Comparison of ENCODE assay signal across 17 cellular contexts in genomic region chr15:70907784-70908471, GRCh38. TPM values are rescaled to one million over a fixed set of nuclear protein-coding genes. Genes with fewer than 3 reads are reported as not detected.
A peak's percentile ranks its signal among the peaks of the same experiment; 100 is the strongest.
DNase-seq lines count a peak whose midpoint lies in the region; ATAC-seq and TF ChIP-seq lines count a peak whose summit lies in the region.
"Had no signal": no experiment of that assay in that cellular context is flagged by ENCODE, and none has a peak within 500 bp of the region (broad histone marks: within the 10 kb centered on the region; RNA-seq: fewer than 3 reads in every experiment).

No MANE protein-coding gene starts in this region.

- H2AFZ ChIP-seq in DND-41 (ENCODE audit: low read depth, low read length): no peak overlapping the region
- H2AFZ ChIP-seq in MM.1S (ENCODE audit: low read length): no peak overlapping the region

- H4K20me1 ChIP-seq in DND-41 (ENCODE audit: insufficient read depth, low read length): no peaks in the 10 kb centered on the region
- no peaks in the 10 kb centered on the region for H4K20me1 ChIP-seq in MM.1S (ENCODE audit: insufficient read depth, low read length)

- H3K27me3 Mint-ChIP-seq in endodermal cell (ENCODE audit: insufficient read depth) (no peaks in the 10 kb centered on the region), osteocyte (ENCODE audit: unreplicated experiment) (no peaks in the 10 kb centered on the region)

- no peaks in the 10 kb centered on the region for H3K4me1 Mint-ChIP-seq in endodermal cell
- peaks cover 9% of the 10 kb centered on the region for H3K4me1 Mint-ChIP-seq in osteocyte (ENCODE audit: unreplicated experiment)
- H3K4me1 Mint-ChIP-seq: activated CD4-positive, alpha-beta memory T cell treated with anti-CD3 and anti-CD28 coated beads, Interleukin-2, amount 10 ng/mL, durations not matched to agents 7 days and 5 days had no signal

- H3K36me3 Mint-ChIP-seq in endodermal cell (ENCODE audit: low read depth) (peaks cover 31% of the 10 kb centered on the region), osteocyte (ENCODE audit: unreplicated experiment) (peaks cover 53% of the 10 kb centered on the region)

- in situ Hi-C loops in G401 (cut with HindIII; ENCODE audit: low sequenced_read_pairs): no loop called here

- H3K4me1 ChIP-seq in DND-41 (ENCODE audit: insufficient read depth, low read length) (no peaks in the 10 kb centered on the region), MM.1S (ENCODE audit: low read length) (peaks cover 4% of the 10 kb centered on the region), endodermal cell (ENCODE audit: control insufficient read depth, insufficient read depth, low read length) (no peaks in the 10 kb centered on the region)
- H3K4me1 ChIP-seq: gastroesophageal sphincter had no signal

- no peaks in the 10 kb centered on the region for H3K9me2 ChIP-seq in MM.1S (replicated peaks; ENCODE audit: insufficient read depth, low read length)

- DNase-seq in DND-41 (no peak), MM.1S (no peak), endodermal cell (no peak), osteocyte (ENCODE audit: extremely low spot score, unreplicated experiment) (no peak), G401 (ENCODE audit: low spot score) (no peak), CD1c-positive myeloid dendritic cell (ENCODE audit: extremely low spot score) (no peak)
- DNase-seq in activated T-cell treated with anti-CD3 and anti-CD28 coated beads, Interleukin-2, amount 50 U/mL, for 48 hours: no peak
- DNase-seq: activated CD4-positive, alpha-beta memory T cell treated with anti-CD3 and anti-CD28 coated beads, Interleukin-2, amount 10 ng/mL, durations not matched to agents 7 days and 5 days; C1 segment of cervical spinal cord; islet precursor cell; mucosa of descending colon; NCI-H82; SHP77; stimulated activated CD4-positive, alpha-beta T cell treated with anti-CD3 and anti-CD28 coated beads, Interleukin-2, amount 100 ng/mL, for 24 hours; trophoblast cell had no signal

- peaks cover 16% of the 10 kb centered on the region for H3K9me3 Mint-ChIP-seq in endodermal cell
- H3K9me3 Mint-ChIP-seq in osteocyte (ENCODE audit: unreplicated experiment): peaks cover 14% of the 10 kb centered on the region

- H3K9ac ChIP-seq in DND-41 (ENCODE audit: low read depth, low read length) (no peak overlapping the region), MM.1S (ENCODE audit: low read length) (no peak overlapping the region), endodermal cell (ENCODE audit: extremely low read depth, low read length, poor library complexity, severe bottlenecking) (no peak overlapping the region)

- H3K4me2 ChIP-seq in DND-41 (ENCODE audit: insufficient read depth, low read length): no peak overlapping the region
- no peak overlapping the region for H3K4me2 ChIP-seq in MM.1S (ENCODE audit: low read depth, low read length)

- H3K4me3 Mint-ChIP-seq in endodermal cell (no peak overlapping the region), osteocyte (ENCODE audit: unreplicated experiment) (no peak overlapping the region)
- H3K4me3 Mint-ChIP-seq: activated CD4-positive, alpha-beta memory T cell treated with anti-CD3 and anti-CD28 coated beads, Interleukin-2, amount 10 ng/mL, durations not matched to agents 7 days and 5 days had no signal

- ATAC-seq in DND-41 (ENCODE audit: insufficient read depth, low read depth) (no peak), GM18867 (IDR thresholded peaks at IDR 0.05; ENCODE audit: unreplicated experiment) (no peak)
- ATAC-seq: gastroesophageal sphincter, mucosa of descending colon had no signal

- H3K27ac ChIP-seq in DND-41 (ENCODE audit: low read length) (no peak overlapping the region), MM.1S (ENCODE audit: low read length) (no peak overlapping the region), endodermal cell (ENCODE audit: low read depth, low read length) (no peak overlapping the region)
- H3K27ac ChIP-seq: gastroesophageal sphincter had no signal

- H3K27ac Mint-ChIP-seq in endodermal cell: no peak overlapping the region
- H3K27ac Mint-ChIP-seq in osteocyte (ENCODE audit: unreplicated experiment): no peak overlapping the region
- H3K27ac Mint-ChIP-seq: activated CD4-positive, alpha-beta memory T cell treated with anti-CD3 and anti-CD28 coated beads, Interleukin-2, amount 10 ng/mL, durations not matched to agents 7 days and 5 days had no signal

- no peaks in the 10 kb centered on the region for H3F3A ChIP-seq in MM.1S (ENCODE audit: insufficient read depth, low read length)

- H3K79me2 ChIP-seq in DND-41 (ENCODE audit: insufficient read depth, low read length) (no peaks in the 10 kb centered on the region), MM.1S (ENCODE audit: low read length) (no peaks in the 10 kb centered on the region)

- 94 to 95% methylated on average over 5 of the region's 5 CpGs for WGBS in endodermal cell (ENCODE audit: insufficient coverage in 1 of 2, insufficient read length in 1 of 2), 2 experiments

- H3K4me3 ChIP-seq in DND-41 (ENCODE audit: low read depth in 1 of 2, low read length in 2 of 2) (no peak overlapping the region), MM.1S (ENCODE audit: low read length) (no peak overlapping the region), endodermal cell (ENCODE audit: low read length) (peak overlapping the region; percentile 2)
- H3K4me3 ChIP-seq: gastroesophageal sphincter, mucosa of descending colon had no signal

- TF ChIP-seq CTCF in DND-41 (IDR thresholded peaks at IDR 0.05; ENCODE audit: borderline replicate concordance, extremely low read depth, low read length, poor library complexity, severe bottlenecking): peak; percentile 28
- TF ChIP-seq CTCF in MM.1S (IDR thresholded peaks at IDR 0.05; ENCODE audit: low read length): peak; percentile 32
- peak; percentile 74 for TF ChIP-seq CTCF in endodermal cell (conservative IDR thresholded peaks at IDR 0.05)
- peak; percentile 26 for TF ChIP-seq CTCF in osteocyte (IDR thresholded peaks at IDR 0.05)

- H3K36me3 ChIP-seq in DND-41 (ENCODE audit: insufficient read depth, low read length) (0 out of 2 replicates have a peak, but pooled peaks cover 3% of the 10 kb centered on the region), MM.1S (replicated peaks; ENCODE audit: insufficient read depth, low read length) (no peaks in the 10 kb centered on the region), endodermal cell (ENCODE audit: control insufficient read depth, insufficient read depth, low read length) (peaks cover 6% of the 10 kb centered on the region)

- H3K9me3 ChIP-seq in DND-41 (ENCODE audit: insufficient read depth, low read length, severe bottlenecking) (peaks cover 16% of the 10 kb centered on the region), MM.1S (replicated peaks; ENCODE audit: insufficient read depth, low read length) (no peaks in the 10 kb centered on the region; the same call in 1 of the 2 replicates), endodermal cell (ENCODE audit: control insufficient read depth, low read length) (peaks cover 21% of the 10 kb centered on the region)

- no peaks in the 10 kb centered on the region for H3K27me3 ChIP-seq in DND-41 (ENCODE audit: insufficient read depth, low read length, poor library complexity)
- H3K27me3 ChIP-seq in MM.1S (replicated peaks; ENCODE audit: insufficient read depth, low read length): no peaks in the 10 kb centered on the region
- H3K27me3 ChIP-seq in endodermal cell (ENCODE audit: control insufficient read depth, insufficient read depth, low read length, poor library complexity, severe bottlenecking): no peaks in the 10 kb centered on the region
- H3K27me3 ChIP-seq: gastroesophageal sphincter had no signal

RNA-seq across cellular contexts. Expression of gene LRRC49, which starts 15.3 kb away (rescaled TPM):
- total RNA-seq in endodermal cell (10 to 100 TPM in 1 of 2 donors, 1 to 10 TPM in 1; 6.6 to 10.7 TPM), osteocyte (8.9 and 12.5 TPM in 2 replicates)
- polyA plus RNA-seq in endodermal cell (2013, experiment 1 of 2): 17.3 TPM
- 21.0 TPM for polyA plus RNA-seq in endodermal cell (2013, experiment 2 of 2)
- total RNA-seq in G401 (2014; rRNA removed; shearing (Covaris generic)): 9.3 and 15.3 TPM in 2 replicates
- total RNA-seq: activated CD4-positive, alpha-beta memory T cell treated with anti-CD3 and anti-CD28 coated beads, Interleukin-2, amount 10 ng/mL, durations not matched to agents 7 days and 5 days had no signal

RNA-seq across cellular contexts. Expression of gene THAP10, which starts 15.7 kb away (rescaled TPM):
- total RNA-seq in endodermal cell (1 to 10 TPM; 2.4 to 6.1 TPM), osteocyte (1.5 and 1.7 TPM in 2 replicates)
- polyA plus RNA-seq in endodermal cell (2013, experiment 1 of 2): 6.4 TPM
- 6.4 TPM for polyA plus RNA-seq in endodermal cell (2013, experiment 2 of 2)
- total RNA-seq in G401 (2014; rRNA removed; shearing (Covaris generic)): 6.8 and 7.8 TPM in 2 replicates

RNA-seq across cellular contexts. Expression of gene LARP6, which starts 54.0 kb away (rescaled TPM):
- total RNA-seq in endodermal cell (10 to 100 TPM; 24.0 to 24.9 TPM), osteocyte (119 and 123 TPM in 2 replicates)
- 14.4 TPM for polyA plus RNA-seq in endodermal cell (2013, experiment 1 of 2)
- polyA plus RNA-seq in endodermal cell (2013, experiment 2 of 2): 11.8 TPM
- 84.9 and 97.7 TPM in 2 replicates for total RNA-seq in G401 (2014; rRNA removed; shearing (Covaris generic))
- total RNA-seq: activated CD4-positive, alpha-beta memory T cell treated with anti-CD3 and anti-CD28 coated beads, Interleukin-2, amount 10 ng/mL, durations not matched to agents 7 days and 5 days had no signal
